Comparison of ENCODE assay signal across 8 cellular contexts in genomic region chr7:98252655-98253054, GRCh38. TPM values are rescaled to one million over a fixed set of nuclear protein-coding genes. Genes with fewer than 3 reads are reported as not detected.
DNase-seq lines count a peak whose midpoint lies in the region; ATAC-seq and TF ChIP-seq lines count a peak whose summit lies in the region.

No MANE protein-coding gene starts in this region.

- no peaks in the 10 kb centered on the region for H3K9me3 Mint-ChIP-seq in activated T-cell treated with anti-CD3 and anti-CD28 coated beads, Interleukin-2, amount 50 U/mL, for 72 hours
- H3K9me3 Mint-ChIP-seq in type B pancreatic cell: no peaks in the 10 kb centered on the region

- H3K4me1 Mint-ChIP-seq in activated T-cell treated with anti-CD3 and anti-CD28 coated beads, Interleukin-2, amount 50 U/mL, for 72 hours (ENCODE audit: low read depth): peaks cover 56% of the 10 kb centered on the region
- peaks cover 13% of the 10 kb centered on the region for H3K4me1 Mint-ChIP-seq in type B pancreatic cell (ENCODE audit: unreplicated experiment)

- H3K4me3 ChIP-seq in adrenal gland (peak overlapping the region in 3 of 4 donors; percentile 60 to 82 (median 77)), right lobe of liver (peak overlapping the region; percentile 84 to 96 (median 88))

- H3K36me3 ChIP-seq in adrenal gland (replicated peaks in 1 of 2) (peaks cover 0 to 9% of the 10 kb centered on the region in 2 donors), right lobe of liver (peaks cover 0 to 11% (median 0%) of the 10 kb centered on the region in 4 donors)

- H3K27me3 ChIP-seq in adrenal gland (no peaks in the 10 kb centered on the region), right lobe of liver (no peaks in the 10 kb centered on the region)

- TF ChIP-seq CTCF in adrenal gland (IDR thresholded peaks at IDR 0.05) (no peak), right lobe of liver (IDR thresholded peaks at IDR 0.05) (no peak), type B pancreatic cell (conservative IDR thresholded peaks at IDR 0.05) (no peak)

- peaks cover 12 to 25% of the 10 kb centered on the region in 2 donors for H3K4me1 ChIP-seq in adrenal gland (replicated peaks in 1 of 2)
- H3K4me1 ChIP-seq in right lobe of liver: peaks cover 0 to 17% (median 4%) of the 10 kb centered on the region in 4 donors

- H3K9me3 ChIP-seq in adrenal gland (replicated peaks in 1 of 3) (no peaks in the 10 kb centered on the region), right lobe of liver (no peaks in the 10 kb centered on the region)

- H3K36me3 Mint-ChIP-seq in activated T-cell treated with anti-CD3 and anti-CD28 coated beads, Interleukin-2, amount 50 U/mL, for 72 hours (ENCODE audit: insufficient read depth in 2 of 2): peaks cover 6 to 8% of the 10 kb centered on the region in 2 donors
- peaks cover 4% of the 10 kb centered on the region for H3K36me3 Mint-ChIP-seq in type B pancreatic cell

- intact Hi-C loops in adrenal gland (cut with DNase I): no loop called here
- intact Hi-C loops in right lobe of liver (cut with DNase I): no loop called here

- H3K27ac Mint-ChIP-seq in activated T-cell treated with anti-CD3 and anti-CD28 coated beads, Interleukin-2, amount 50 U/mL, for 72 hours: peak overlapping the region; percentile 91
- peak overlapping the region; percentile 95 for H3K27ac Mint-ChIP-seq in type B pancreatic cell

- H3K27ac ChIP-seq in adrenal gland (peak overlapping the region in 2 of 5 donors; percentile 58 to 89), right lobe of liver (peak overlapping the region in 2 of 3 donors; percentile 43 to 71)

- no peak for ATAC-seq in activated T-cell treated with anti-CD3 and anti-CD28 coated beads, Interleukin-2, amount 50 U/mL, for 72 hours (replicated peaks in 1 of 2)
- ATAC-seq in right lobe of liver (no peak), HG03378 (IDR thresholded peaks at IDR 0.05; ENCODE audit: unreplicated experiment) (no peak), HG02571 (IDR thresholded peaks at IDR 0.05; ENCODE audit: unreplicated experiment) (no peak), GM18505 (IDR thresholded peaks at IDR 0.05; ENCODE audit: unreplicated experiment) (no peak)

- H3K27me3 Mint-ChIP-seq in activated T-cell treated with anti-CD3 and anti-CD28 coated beads, Interleukin-2, amount 50 U/mL, for 72 hours (ENCODE audit: low read depth): no peaks in the 10 kb centered on the region
- no peaks in the 10 kb centered on the region for H3K27me3 Mint-ChIP-seq in type B pancreatic cell

- H3K4me3 Mint-ChIP-seq in activated T-cell treated with anti-CD3 and anti-CD28 coated beads, Interleukin-2, amount 50 U/mL, for 72 hours: peak overlapping the region; percentile 93 to 99
- peak overlapping the region; percentile 94 for H3K4me3 Mint-ChIP-seq in type B pancreatic cell

- WGBS in adrenal gland, 4 donors: 48 to 52% (median 50%) methylated on average over 14 of the region's 14 CpGs
- 44% methylated on average over 12 of the region's 14 CpGs for WGBS in right lobe of liver (ENCODE audit: insufficient coverage, low coverage, low lambda C conversion rate, missing lambda C conversion rate)

- TF ChIP-seq POLR2A in adrenal gland (IDR thresholded peaks at IDR 0.05) (no peak), right lobe of liver (IDR thresholded peaks at IDR 0.05) (no peak), GM18505 (IDR thresholded peaks at IDR 0.05; ENCODE audit: borderline replicate concordance, extremely low read depth, insufficient read depth, insufficient read length) (no peak)

- no peak for DNase-seq in activated T-cell treated with anti-CD3 and anti-CD28 coated beads, Interleukin-2, amount 50 U/mL, for 72 hours
- DNase-seq in activated T-cell treated with anti-CD3 and anti-CD28 coated beads, Interleukin-2, amount 50 U/mL, for 1 hour: no peak
- DNase-seq in adrenal gland (peak in 2 of 7 donors; percentile 14 to 59), right lobe of liver (no peak), type B pancreatic cell (ENCODE audit: extremely low spot score, unreplicated experiment) (no peak)

RNA-seq across cellular contexts. Expression of gene TECPR1, which starts 0.6 kb away (rescaled TPM):
- 10 to 100 TPM; 40.7 to 53.0 TPM for total RNA-seq in activated T-cell treated with anti-CD3 and anti-CD28 coated beads, Interleukin-2, amount 50 U/mL, for 72 hours
- total RNA-seq in adrenal gland (10 to 100 TPM; 10.9 to 35.0 (median 20.4) TPM), right lobe of liver (10 to 100 TPM in 5 of 6 experiments, 1 to 10 TPM in 1; 9.4 to 14.9 (median 12.4) TPM), type B pancreatic cell (ENCODE audit: low replicate concordance) (32.4 and 39.9 TPM in 2 replicates)
- polyA plus RNA-seq in adrenal gland: 10 to 100 TPM in 2 of 3 donors, 1 to 10 TPM in 1; 6.2 to 36.4 (median 12.3) TPM

RNA-seq across cellular contexts. Expression of gene BRI3, which starts 28.8 kb away (rescaled TPM):
- total RNA-seq in activated T-cell treated with anti-CD3 and anti-CD28 coated beads, Interleukin-2, amount 50 U/mL, for 72 hours: 10 to 100 TPM; 84.2 to 90.0 TPM
- 100 to 1,000 TPM in 7 of 8 donors, 10 to 100 TPM in 1; 50.2 to 379 (median 209) TPM for total RNA-seq in adrenal gland
- polyA plus RNA-seq in adrenal gland: 100 to 1,000 TPM; 165 to 204 (median 200) TPM
- 100 to 1,000 TPM in 4 of 6 experiments, 10 to 100 TPM in 2; 34.7 to 160 (median 137) TPM for total RNA-seq in right lobe of liver
- 151 and 190 TPM in 2 replicates for total RNA-seq in type B pancreatic cell (ENCODE audit: low replicate concordance)

RNA-seq across cellular contexts. Expression of gene BHLHA15, which starts 41.4 kb away (rescaled TPM):
- 1 to 10 TPM in 1 of 2 donors, under 1 TPM in 1; 0.65 to 3.3 TPM for total RNA-seq in activated T-cell treated with anti-CD3 and anti-CD28 coated beads, Interleukin-2, amount 50 U/mL, for 72 hours
- 1 to 10 TPM in 3 of 8 donors, not detected in 5; 1.4 to 3.6 (median 1.9) TPM for total RNA-seq in adrenal gland
- polyA plus RNA-seq in adrenal gland: under 1 TPM in 1 of 3 donors, not detected in 2; 0.57 TPM
- total RNA-seq in right lobe of liver: 10 to 100 TPM in 2 of 6 experiments, 1 to 10 TPM in 4; 2.3 to 25.9 (median 5.3) TPM
- total RNA-seq in type B pancreatic cell (ENCODE audit: low replicate concordance): 0.46 and 0.57 TPM in 2 replicates
